13 cellular contexts compared by ENCODE assay signal in genomic region chr6:73965408-73966145, GRCh38.
"Had no signal": no experiment of that assay in that cellular context is flagged by ENCODE, and none has a peak within 500 bp of the region (broad histone marks: within the 10 kb centered on the region; RNA-seq: fewer than 3 reads in every experiment).

No MANE protein-coding gene starts in this region.

- H3K27ac ChIP-seq: dorsolateral prefrontal cortex, ovary, right lobe of liver, skin epidermis, stomach had no signal

- H3K4me3 ChIP-seq: dorsolateral prefrontal cortex, ovary, right lobe of liver, skin epidermis, stomach had no signal

- ATAC-seq: naive thymus-derived CD8-positive, alpha-beta T cell; right lobe of liver had no signal

- H3K9me3 ChIP-seq: ovary, right lobe of liver, stomach had no signal

- H3K27me3 ChIP-seq: ovary, right lobe of liver, stomach had no signal

- H3K4me1 ChIP-seq: right lobe of liver had no signal

- H3K36me3 ChIP-seq: ovary, right lobe of liver, stomach had no signal

- DNase-seq: cortex of kidney; dorsolateral prefrontal cortex; effector CD8-positive, alpha-beta T cell; kidney; left cardiac atrium; naive thymus-derived CD8-positive, alpha-beta T cell; ovary; right lobe of liver; stimulated activated CD4-positive, alpha-beta T cell treated with anti-CD3 and anti-CD28 coated beads, Interleukin-2, amount 100 ng/mL, for 24 hours; stimulated activated CD4-positive, alpha-beta T cell treated with anti-CD3 and anti-CD28 coated beads, Interleukin-4, amount 100 ng/mL, for 4 hours; stimulated activated naive CD4-positive, alpha-beta T cell; stomach had no signal
